8 cellular contexts compared by ENCODE assay signal in genomic region chr7:149284850-149285580, GRCh38. TPM values are rescaled to one million over a fixed set of nuclear protein-coding genes. Genes with fewer than 3 reads are reported as not detected.
DNase-seq lines count a peak whose midpoint lies in the region; ATAC-seq and TF ChIP-seq lines count a peak whose summit lies in the region.

No MANE protein-coding gene starts in this region.

- H3K27me3 Mint-ChIP-seq in activated naive CD8-positive, alpha-beta T cell treated with anti-CD3 and anti-CD28 coated beads for 36 hours: no peaks in the 10 kb centered on the region

- peak overlapping the region; percentile 83 for H3K4me3 Mint-ChIP-seq in activated naive CD8-positive, alpha-beta T cell treated with anti-CD3 and anti-CD28 coated beads for 36 hours

- H2AFZ ChIP-seq in SK-N-SH (ENCODE audit: low read depth): peak overlapping the region; percentile 86

- H3K36me3 ChIP-seq in SK-N-SH (replicated peaks in 1 of 2; ENCODE audit: control insufficient read depth in 1 of 2, insufficient read depth in 2 of 2, low read length in 1 of 2) (peaks cover 0 to 12% of the 10 kb centered on the region in 2 experiments), ovary (no peaks in the 10 kb centered on the region), tibial artery (peaks cover 4 to 53% (median 31%) of the 10 kb centered on the region in 3 donors)

- peak; percentile 85 for DNase-seq in EL
- DNase-seq in LNCaP clone FGC (ENCODE audit: low read depth): peak; percentile 85
- DNase-seq in SK-N-SH: peak; percentile 100
- DNase-seq in activated naive CD8-positive, alpha-beta T cell treated with anti-CD3 and anti-CD28 coated beads for 36 hours: peak; percentile 99
- peak; percentile 96 for DNase-seq in Right ventricle myocardium inferior (ENCODE audit: missing footprints)
- DNase-seq in ovary: peak; percentile 92 to 97 (median 95)
- peak; percentile 89 to 96 for DNase-seq in tibial artery

- H3K9ac ChIP-seq in SK-N-SH: peak overlapping the region; percentile 54

- H3K9me3 Mint-ChIP-seq in activated naive CD8-positive, alpha-beta T cell treated with anti-CD3 and anti-CD28 coated beads for 36 hours: no peaks in the 10 kb centered on the region

- peak overlapping the region; percentile 67 for H3K27ac Mint-ChIP-seq in activated naive CD8-positive, alpha-beta T cell treated with anti-CD3 and anti-CD28 coated beads for 36 hours

- no peak for TF ChIP-seq POLR2A in ovary (IDR thresholded peaks at IDR 0.05)

- H3K9me3 ChIP-seq in SK-N-SH (no peaks in the 10 kb centered on the region), ovary (no peaks in the 10 kb centered on the region), tibial artery (no peaks in the 10 kb centered on the region)

- TF ChIP-seq CTCF in LNCaP clone FGC (IDR thresholded peaks at IDR 0.05; ENCODE audit: control insufficient read depth, extremely low read depth, insufficient read depth): peak; percentile 41; the same call in 1 of the 2 replicates
- no peak for TF ChIP-seq CTCF in SK-N-SH (IDR thresholded peaks at IDR 0.05)
- TF ChIP-seq CTCF in ovary (IDR thresholded peaks at IDR 0.05): no peak
- no peak for TF ChIP-seq CTCF in tibial artery (IDR thresholded peaks at IDR 0.05)

- peak overlapping the region; percentile 83 for H3K4me3 ChIP-seq in LNCaP clone FGC (ENCODE audit: low read depth, low read length)
- peak overlapping the region; percentile 74 to 78 for H3K4me3 ChIP-seq in SK-N-SH (ENCODE audit: low read depth in 2 of 2, low read length in 1 of 2)
- peak overlapping the region; percentile 62 for H3K4me3 ChIP-seq in ovary
- peak overlapping the region; percentile 51 to 71 for H3K4me3 ChIP-seq in tibial artery

- intact Hi-C loops in Right ventricle myocardium inferior (cut with DNase I) (no loop called here), ovary (cut with DNase I) (no loop called here), tibial artery (cut with DNase I; ENCODE audit: low total_unique reads) (no loop called here)

- H3K4me1 Mint-ChIP-seq in activated naive CD8-positive, alpha-beta T cell treated with anti-CD3 and anti-CD28 coated beads for 36 hours: peaks cover 30% of the 10 kb centered on the region

- H4K20me1 ChIP-seq in SK-N-SH (ENCODE audit: insufficient read depth): no peaks in the 10 kb centered on the region

- ATAC-seq in GM21786 (IDR thresholded peaks at IDR 0.05; ENCODE audit: unreplicated experiment) (peak; percentile 98), Right ventricle myocardium inferior (peak; percentile 96)

- H3F3A ChIP-seq in SK-N-SH (replicated peaks; ENCODE audit: insufficient read depth): no peaks in the 10 kb centered on the region

- TF ChIP-seq EP300 in SK-N-SH (IDR thresholded peaks at IDR 0.05; ENCODE audit: borderline replicate concordance in 1 of 2, low read depth in 1 of 2, low read length in 1 of 2) (no peak), ovary (IDR thresholded peaks at IDR 0.05) (no peak)

- H3K9me2 ChIP-seq in SK-N-SH: no peaks in the 10 kb centered on the region

- POLR2A ChIA-PET in SK-N-SH (lab: Yijun Ruan, JAX): interaction anchor here (1.2 to 1.8 kb wide), 3 partner anchors 10 to 211 kb away, joined by 3 to 6 read pairs (median 6); partner anchors contain the start of gene ZNF783

- CTCF ChIA-PET in SK-N-SH (lab: Yijun Ruan, JAX): interaction anchor here (0.6 to 2.5 kb wide), 8 partner anchors 24 to 542 kb away, joined by 3 to 20 read pairs (median 3); partner anchors contain the start of genes ZNF398 and ZNF783

- H3K27me3 ChIP-seq in SK-N-SH (ENCODE audit: insufficient read depth): no peaks in the 10 kb centered on the region
- no peaks in the 10 kb centered on the region for H3K27me3 ChIP-seq in ovary
- no peaks in the 10 kb centered on the region for H3K27me3 ChIP-seq in tibial artery

- TF ChIP-seq RAD21 in SK-N-SH (IDR thresholded peaks at IDR 0.05; ENCODE audit: low read length): no peak

- H3K4me1 ChIP-seq in SK-N-SH (ENCODE audit: control insufficient read depth in 1 of 2, insufficient read depth in 2 of 2, low read depth in 1 of 2, low read length in 1 of 2) (peaks cover 0 to 16% of the 10 kb centered on the region in 2 experiments; a peak in 1 of 4 replicates), ovary (ENCODE audit: insufficient read depth) (peaks cover 2% of the 10 kb centered on the region), tibial artery (peaks cover 0 to 17% (median 13%) of the 10 kb centered on the region in 4 donors)

- H3K27ac ChIP-seq in SK-N-SH (ENCODE audit: low read depth in 2 of 2, low read length in 1 of 2) (no peak overlapping the region), ovary (peak overlapping the region in 1 of 2 donors; percentile 8), tibial artery (peak overlapping the region; percentile 43 to 53)

- no peaks in the 10 kb centered on the region for H3K79me2 ChIP-seq in SK-N-SH (ENCODE audit: insufficient read depth)

- H3K4me2 ChIP-seq in SK-N-SH: peak overlapping the region; percentile 94

- peaks cover 9% of the 10 kb centered on the region for H3K36me3 Mint-ChIP-seq in activated naive CD8-positive, alpha-beta T cell treated with anti-CD3 and anti-CD28 coated beads for 36 hours

- WGBS in SK-N-SH (ENCODE audit: low lambda C conversion rate): 13% methylated on average over 24 of the region's 64 CpGs
- 1 to 2% (median 2%) methylated on average over 51 to 64 of the region's 64 CpGs for WGBS in ovary, 3 donors

TF ChIP-seq in SK-N-SH, 30 proteins besides CTCF, POLR2A, EP300 and RAD21 (continues in another document):
- TF ChIP-seq REST (IDR thresholded peaks at IDR 0.05; ENCODE audit: low read depth, low read length): 0 out of 2 replicates have a peak, but pooled peaks have one; percentile 10
- TF ChIP-seq JUND (IDR thresholded peaks at IDR 0.05): no peak
- TF ChIP-seq RFX5 (IDR thresholded peaks at IDR 0.05; ENCODE audit: low read length): 0 out of 2 replicates have a peak, but pooled peaks have one; percentile 43
- TF ChIP-seq POLR2AphosphoS5 (IDR thresholded peaks at IDR 0.05; ENCODE audit: low read depth, low read length): peak; percentile 31; the same call in 1 of the 2 replicates
- peak; percentile 91 for TF ChIP-seq MAX (IDR thresholded peaks at IDR 0.05; ENCODE audit: low read depth)
- peak; percentile 55 for TF ChIP-seq MXI1 (IDR thresholded peaks at IDR 0.05; ENCODE audit: low read depth, low read length)
- peak; percentile 47 for TF ChIP-seq NRF1 (IDR thresholded peaks at IDR 0.05; ENCODE audit: low read depth, low read length)
- 0 out of 2 replicates have a peak, but pooled peaks have one; percentile 11 for TF ChIP-seq NFIC (IDR thresholded peaks at IDR 0.05; ENCODE audit: borderline replicate concordance)
- peak; percentile 46; the same call in 1 of the 2 replicates for TF ChIP-seq SIN3A (IDR thresholded peaks at IDR 0.05; ENCODE audit: borderline replicate concordance, low read depth, low read length)

RNA-seq across cellular contexts. Expression of gene ZNF783, which starts 23.0 kb away (rescaled TPM):
- 12.5 and 16.4 TPM in 2 replicates for polyA plus RNA-seq in SK-N-SH (2012; rRNA removed)
- 3.8 and 6.2 TPM in 2 replicates for polyA plus RNA-seq in SK-N-SH (2012; cell fraction: cytosol; rRNA removed)
- 104 and 108 TPM in 2 replicates for polyA plus RNA-seq in SK-N-SH (2012; cell fraction: nucleus; rRNA removed)
- total RNA-seq in activated naive CD8-positive, alpha-beta T cell treated with anti-CD3 and anti-CD28 coated beads for 36 hours: 10 to 100 TPM; 14.4 to 16.2 TPM
- total RNA-seq in Right ventricle myocardium inferior: 4.3 TPM
- total RNA-seq in ovary: 10 to 100 TPM; 11.6 to 27.6 (median 21.2) TPM
- 10 to 100 TPM in 1 of 2 donors, 1 to 10 TPM in 1; 5.5 to 12.2 TPM for polyA plus RNA-seq in ovary

RNA-seq across cellular contexts. Expression of gene ZNF212, which starts 45.6 kb away (rescaled TPM):
- 9.3 and 11.5 TPM in 2 replicates for polyA plus RNA-seq in SK-N-SH (2012; rRNA removed)
- polyA plus RNA-seq in SK-N-SH (2012; cell fraction: cytosol; rRNA removed): 5.7 and 7.0 TPM in 2 replicates
- 41.8 and 45.0 TPM in 2 replicates for polyA plus RNA-seq in SK-N-SH (2012; cell fraction: nucleus; rRNA removed)
- 10 to 100 TPM; 12.5 to 14.6 TPM for total RNA-seq in activated naive CD8-positive, alpha-beta T cell treated with anti-CD3 and anti-CD28 coated beads for 36 hours
- total RNA-seq in Right ventricle myocardium inferior: 4.8 TPM
- 10 to 100 TPM in 5 of 7 donors, 1 to 10 TPM in 2; 5.4 to 16.0 (median 11.8) TPM for total RNA-seq in ovary
- polyA plus RNA-seq in ovary: 10 to 100 TPM in 1 of 2 donors, 1 to 10 TPM in 1; 7.0 to 11.0 TPM

Comparison
In these comparisons a context has a peak if more than half of its experiments do, and no peak if none do; other contexts are left out.
1. H3K27ac ChIP-seq: peak in tibial artery (2 of 2); none in SK-N-SH (0 of 2).
2. Peak in every context shown above with its lines, with median percentiles within 50 percentile points of each other: DNase-seq and H3K4me3 ChIP-seq.